ENCODE assay signal across 8 cellular contexts in the genomic region with DNA sequence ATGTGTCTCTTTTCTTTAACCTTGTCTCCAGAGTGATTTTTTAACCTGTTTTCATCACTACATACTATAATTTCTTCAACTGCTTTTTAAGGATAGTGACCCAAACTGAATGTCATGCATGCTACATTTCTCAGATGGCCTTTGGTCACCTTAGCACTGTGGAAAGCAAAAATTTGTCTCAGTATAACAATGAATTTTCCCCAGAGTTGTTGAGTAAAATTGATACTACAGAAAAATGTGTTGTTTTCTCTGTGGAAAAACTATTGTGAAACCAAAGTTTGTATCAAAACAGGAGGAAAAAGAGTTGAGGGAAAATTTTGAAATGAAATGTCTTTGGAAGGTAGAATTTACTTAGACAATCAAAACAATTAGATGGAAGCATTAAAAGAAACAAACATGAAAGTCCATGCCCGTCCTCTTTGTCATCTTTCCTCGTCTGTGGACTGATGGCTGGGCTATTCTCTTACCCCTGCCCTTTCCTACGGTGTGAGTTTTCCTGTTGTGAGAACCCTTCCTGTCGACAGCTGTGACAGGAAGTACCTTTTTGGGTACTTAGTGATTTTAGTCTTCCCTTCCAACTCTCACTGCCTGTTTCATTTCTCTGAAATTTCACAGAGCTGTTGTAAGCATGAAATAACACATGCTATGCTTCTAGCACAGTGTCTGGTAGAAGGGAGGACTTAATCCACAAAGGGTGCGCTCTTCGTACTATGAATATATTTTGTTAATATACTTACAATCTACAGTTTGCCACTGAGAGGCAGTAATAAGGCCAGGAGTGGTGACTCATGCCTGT. TPM values are rescaled to one million over a fixed set of nuclear protein-coding genes. Genes with fewer than 3 reads are reported as not detected.
DNase-seq lines count a peak whose midpoint lies in the region; ATAC-seq and TF ChIP-seq lines count a peak whose summit lies in the region.

No MANE protein-coding gene starts in this region.

- ATAC-seq in GM19372 (IDR thresholded peaks at IDR 0.05; ENCODE audit: low read depth, unreplicated experiment) (peak; percentile 44), HG03135 (IDR thresholded peaks at IDR 0.05; ENCODE audit: unreplicated experiment) (peak; percentile 50)

- no peak for TF ChIP-seq CTCF in cardiac fibroblast (IDR thresholded peaks at IDR 0.05; ENCODE audit: low read depth, low read length)

- H3K4me3 ChIP-seq in cardiac fibroblast (replicated peaks in 1 of 2; ENCODE audit: low read depth in 2 of 2, low read length in 2 of 2), result no peak overlapping the region

- DNase-seq in A172 (ENCODE audit: low spot score) (peak; percentile 34), cardiac fibroblast (ENCODE audit: low read depth in 2 of 2) (peak; percentile 10 to 35), hepatic stellate cell (ENCODE audit: low spot score) (no peak), germinal center (ENCODE audit: low spot score) (no peak), mucosa of gallbladder (ENCODE audit: low spot score) (no peak)
- DNase-seq in activated CD4-positive, alpha-beta T cell treated with anti-CD3 and anti-CD28 coated beads, Interleukin-2, amount 50 U/mL, for 48 hours, result no peak

RNA-seq across cellular contexts. Expression of gene LRP2BP, which starts 50.8 kb away (rescaled TPM):
- total RNA-seq in A172 (2014; rRNA removed; shearing (Covaris generic)), result 0.34 and 0.55 TPM in 2 replicates
- total RNA-seq in mucosa of gallbladder, result 0.95 TPM

RNA-seq across cellular contexts. Expression of gene ANKRD37, which starts 51.7 kb away (rescaled TPM):
- total RNA-seq in A172 (2014; rRNA removed; shearing (Covaris generic)), result 25.3 and 47.6 TPM in 2 replicates
- total RNA-seq in mucosa of gallbladder, result 16.4 TPM

Comparison
In these comparisons a context has a peak if more than half of its experiments do, and no peak if none do; other contexts are left out.
1. DNase-seq: peak in A172 (single experiment) and cardiac fibroblast (2 of 2); none in hepatic stellate cell (single experiment), germinal center (single experiment), mucosa of gallbladder (single experiment) and activated CD4-positive, alpha-beta T cell treated with anti-CD3 and anti-CD28 coated beads, Interleukin-2, amount 50 U/mL, for 48 hours (0 of 2).